In genomic region chr4:83709627-83710026, GRCh38 we compare ENCODE assay signal across 23 cellular contexts.
"Had no signal": no experiment of that assay in that cellular context is flagged by ENCODE, and none has a peak within 500 bp of the region (broad histone marks: within the 10 kb centered on the region; RNA-seq: fewer than 3 reads in every experiment).

No MANE protein-coding gene starts in this region.

- H3K4me1 ChIP-seq: esophagus squamous epithelium, gastrocnemius medialis, sigmoid colon, upper lobe of left lung had no signal

- H3K4me3 ChIP-seq: coronary artery, esophagus squamous epithelium, gastrocnemius medialis, sigmoid colon, smooth muscle cell, thoracic aorta, upper lobe of left lung had no signal

- ATAC-seq: activated naive CD8-positive, alpha-beta T cell treated with anti-CD3 and anti-CD28 coated beads, Interleukin-2, amount 50 U/mL, for 24 hours; gastrocnemius medialis; left cardiac atrium; natural killer cell treated with Interleukin-12 subunit alpha and Interleukin-12 subunit beta and Interleukin-15 and Interleukin-18, amount 100 ng/mL, for 72 hours; stimulated activated naive B cell treated with anti-CD40 and anti-IgM and Interleukin-4, amounts not matched to agents 10 μg/mL and 1 μg/mL and 100 μg/mL, for 72 hours had no signal

- H3K27ac Mint-ChIP-seq: activated CD4-positive, alpha-beta memory T cell treated with anti-CD3 and anti-CD28 coated beads for 36 hours; activated naive CD8-positive, alpha-beta T cell treated with anti-CD3 and anti-CD28 coated beads, Interleukin-2, amount 50 U/mL, for 24 hours; endodermal cell; memory B cell; natural killer cell treated with Interleukin-12 subunit alpha and Interleukin-12 subunit beta and Interleukin-15 and Interleukin-18, amount 100 ng/mL, for 72 hours; stimulated activated naive B cell treated with anti-CD40 and anti-IgM and Interleukin-4, amounts not matched to agents 10 μg/mL and 1 μg/mL and 100 μg/mL, for 72 hours; T-helper 1 cell treated with Interleukin-12 subunit alpha and Interleukin-12 subunit beta and Interleukin-4 antibody, amounts not matched to agents 30 μg/mL and 1 μg/mL, for 36 hours had no signal

- H3K36me3 ChIP-seq: esophagus squamous epithelium, gastrocnemius medialis, sigmoid colon, thoracic aorta, upper lobe of left lung had no signal

- H3K27me3 ChIP-seq: esophagus squamous epithelium, gastrocnemius medialis, sigmoid colon, upper lobe of left lung had no signal

- H3K9me3 Mint-ChIP-seq: activated CD4-positive, alpha-beta memory T cell treated with anti-CD3 and anti-CD28 coated beads for 36 hours; activated naive CD8-positive, alpha-beta T cell treated with anti-CD3 and anti-CD28 coated beads, Interleukin-2, amount 50 U/mL, for 24 hours; endodermal cell; memory B cell; stimulated activated naive B cell treated with anti-CD40 and anti-IgM and Interleukin-4, amounts not matched to agents 10 μg/mL and 1 μg/mL and 100 μg/mL, for 72 hours; T-helper 1 cell treated with Interleukin-12 subunit alpha and Interleukin-12 subunit beta and Interleukin-4 antibody, amounts not matched to agents 30 μg/mL and 1 μg/mL, for 36 hours had no signal

- H3K36me3 Mint-ChIP-seq: activated CD4-positive, alpha-beta memory T cell treated with anti-CD3 and anti-CD28 coated beads for 36 hours; memory B cell; natural killer cell treated with Interleukin-12 subunit alpha and Interleukin-12 subunit beta and Interleukin-15 and Interleukin-18, amount 100 ng/mL, for 72 hours; stimulated activated naive B cell treated with anti-CD40 and anti-IgM and Interleukin-4, amounts not matched to agents 10 μg/mL and 1 μg/mL and 100 μg/mL, for 72 hours had no signal

- H3K4me3 Mint-ChIP-seq: activated CD4-positive, alpha-beta memory T cell treated with anti-CD3 and anti-CD28 coated beads for 36 hours; activated naive CD8-positive, alpha-beta T cell treated with anti-CD3 and anti-CD28 coated beads, Interleukin-2, amount 50 U/mL, for 24 hours; endodermal cell; memory B cell; natural killer cell treated with Interleukin-12 subunit alpha and Interleukin-12 subunit beta and Interleukin-15 and Interleukin-18, amount 100 ng/mL, for 72 hours; stimulated activated naive B cell treated with anti-CD40 and anti-IgM and Interleukin-4, amounts not matched to agents 10 μg/mL and 1 μg/mL and 100 μg/mL, for 72 hours; T-helper 1 cell treated with Interleukin-12 subunit alpha and Interleukin-12 subunit beta and Interleukin-4 antibody, amounts not matched to agents 30 μg/mL and 1 μg/mL, for 36 hours had no signal

- H3K4me1 Mint-ChIP-seq: activated naive CD8-positive, alpha-beta T cell treated with anti-CD3 and anti-CD28 coated beads, Interleukin-2, amount 50 U/mL, for 24 hours; memory B cell; stimulated activated naive B cell treated with anti-CD40 and anti-IgM and Interleukin-4, amounts not matched to agents 10 μg/mL and 1 μg/mL and 100 μg/mL, for 72 hours had no signal

- H3K27ac ChIP-seq: coronary artery, esophagus squamous epithelium, gastrocnemius medialis, sigmoid colon, thoracic aorta, upper lobe of left lung had no signal

- DNase-seq: activated CD4-positive, alpha-beta memory T cell treated with anti-CD3 and anti-CD28 coated beads for 36 hours; activated CD4-positive, alpha-beta T cell treated with anti-CD3 and anti-CD28 coated beads for 48 hours; activated effector memory CD4-positive, alpha-beta T cell treated with anti-CD3 and anti-CD28 coated beads, Interleukin-2, amount 50 U/mL, for 16 hours; activated naive CD4-positive, alpha-beta T cell treated with anti-CD3 and anti-CD28 coated beads, Interleukin-2, amount 50 U/mL, for 16 hours; activated naive CD8-positive, alpha-beta T cell treated with anti-CD3 and anti-CD28 coated beads, Interleukin-2, amount 50 U/mL, for 24 hours; cerebellar nuclear complex; endodermal cell; esophagus squamous epithelium; gastrocnemius medialis; hippocampal formation; left cardiac atrium; occipital lobe; sigmoid colon; stimulated activated CD4-positive, alpha-beta T cell treated with anti-CD3 and anti-CD28 coated beads, Interleukin-15, amount 100 ng/mL, for 24 hours; stimulated activated naive B cell treated with anti-CD40 and anti-IgM and Interleukin-4, amounts not matched to agents 10 μg/mL and 1 μg/mL and 100 μg/mL, for 72 hours; T1000; upper lobe of left lung had no signal

- H3K27me3 Mint-ChIP-seq: activated CD4-positive, alpha-beta memory T cell treated with anti-CD3 and anti-CD28 coated beads for 36 hours had no signal

- H3K4me2 ChIP-seq: smooth muscle cell had no signal

- H3K9me3 ChIP-seq: esophagus squamous epithelium, gastrocnemius medialis, sigmoid colon, thoracic aorta, upper lobe of left lung had no signal
